1 cellular context compared by ENCODE assay signal in the genomic region with DNA sequence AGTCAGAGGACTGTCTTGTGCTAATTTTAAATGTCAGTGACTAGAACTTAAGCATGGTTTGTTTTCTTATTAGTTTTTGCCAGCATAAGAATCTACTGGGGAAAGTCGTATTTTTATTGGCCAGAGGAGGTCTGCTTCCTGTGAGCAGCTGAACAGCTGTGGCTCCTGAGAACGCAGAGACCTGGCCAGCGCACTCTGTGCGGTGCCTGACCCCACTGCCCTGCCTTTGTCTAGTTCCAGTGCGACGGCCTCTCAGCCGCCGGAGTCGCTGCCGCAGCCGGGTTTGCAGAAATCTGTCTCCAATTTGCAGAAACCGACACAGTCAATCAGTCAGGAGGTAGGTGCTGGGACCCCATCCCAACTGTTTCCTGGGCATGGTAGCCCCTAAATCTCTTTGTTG.
TF ChIP-seq lines count a peak whose summit lies in the region.

No MANE protein-coding gene starts in this region.

TF ChIP-seq in H1, 55 proteins besides CTCF, POLR2A, EP300 and RAD21:
- no peak for TF ChIP-seq SAP30 (IDR thresholded peaks at IDR 0.05; ENCODE audit: insufficient read depth, insufficient replicate concordance, low read length)
- no peak for TF ChIP-seq ZNF274 (IDR thresholded peaks at IDR 0.05; ENCODE audit: borderline replicate concordance, extremely low read depth, low read length)
- no peak for TF ChIP-seq NRF1 (IDR thresholded peaks at IDR 0.05; ENCODE audit: low read depth, low read length)
TF ChIP-seq in H1: peak in this region for 0.
